In the genomic region with DNA sequence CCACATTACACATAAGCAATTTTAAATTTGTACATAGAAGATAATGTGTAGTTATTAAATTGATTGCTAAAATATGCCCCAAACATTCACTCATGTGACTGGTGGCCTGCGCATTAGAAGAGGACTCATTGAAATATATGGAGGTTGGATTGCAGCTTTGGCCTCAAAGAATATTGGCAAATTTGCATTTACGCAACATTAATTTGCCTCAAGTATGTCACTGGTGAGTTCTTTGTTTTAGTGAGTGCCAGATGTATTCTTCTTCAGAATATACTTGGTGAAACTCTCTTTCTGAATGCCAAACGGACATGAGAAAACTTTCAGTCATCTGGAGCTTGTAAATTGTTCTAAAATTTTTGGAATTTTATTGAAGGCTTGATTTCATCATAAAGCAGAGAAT, we compare ENCODE assay signal across 22 cellular contexts. TPM values are rescaled to one million over a fixed set of nuclear protein-coding genes. Genes with fewer than 3 reads are reported as not detected.
A peak's percentile ranks its signal among the peaks of the same experiment; 100 is the strongest.
DNase-seq lines count a peak whose midpoint lies in the region; ATAC-seq, FAIRE-seq and TF ChIP-seq lines count a peak whose summit lies in the region.
"Had no signal": no experiment of that assay in that cellular context is flagged by ENCODE, and none has a peak within 500 bp of the region (broad histone marks: within the 10 kb centered on the region; RNA-seq: fewer than 3 reads in every experiment).

No MANE protein-coding gene starts in this region.

- H3K9ac ChIP-seq in Karpas-422 (ENCODE audit: low read length), result no peak overlapping the region
- H3K9ac ChIP-seq in adipocyte (ENCODE audit: low read length), result no peak overlapping the region
- H3K9ac ChIP-seq in HepG2 (ENCODE audit: insufficient read depth, low read depth, low read length), result no peak overlapping the region

- H3K9me3 Mint-ChIP-seq in T-helper 2 cell treated with Interferon-gamma antibody and Interleukin-4, amounts not matched to agents 5 μg/mL and 100 μg/mL, for 36 hours, result no peaks in the 10 kb centered on the region

- no peak overlapping the region for H3K4me3 Mint-ChIP-seq in T-helper 2 cell treated with Interferon-gamma antibody and Interleukin-4, amounts not matched to agents 5 μg/mL and 100 μg/mL, for 36 hours
- H3K4me3 Mint-ChIP-seq: CD4-positive, alpha-beta memory T cell had no signal

- H3K9me2 ChIP-seq in Karpas-422 (replicated peaks; ENCODE audit: insufficient read depth, low read length), result no peaks in the 10 kb centered on the region

- no peaks in the 10 kb centered on the region for H3K36me3 Mint-ChIP-seq in T-helper 2 cell treated with Interferon-gamma antibody and Interleukin-4, amounts not matched to agents 5 μg/mL and 100 μg/mL, for 36 hours (ENCODE audit: low read depth)
- H3K36me3 Mint-ChIP-seq: CD4-positive, alpha-beta memory T cell had no signal

- no peaks in the 10 kb centered on the region for H3K4me1 Mint-ChIP-seq in T-helper 2 cell treated with Interferon-gamma antibody and Interleukin-4, amounts not matched to agents 5 μg/mL and 100 μg/mL, for 36 hours (ENCODE audit: low read depth)
- H3K4me1 Mint-ChIP-seq: CD4-positive, alpha-beta memory T cell had no signal

- no peak for TF ChIP-seq RAD21 in HepG2 (CRISPR knock-in tag; IDR thresholded peaks at IDR 0.05)

- CTCF ChIA-PET in HepG2 (lab: Yijun Ruan, JAX; ENCODE audit: low intra/inter-chr PET ratio, low total read pairs), result no interaction called here

- no peak for TF ChIP-seq CTCF in fibroblast of mammary gland (conservative IDR thresholded peaks at IDR 0.05; ENCODE audit: control insufficient read depth, insufficient read depth, low read depth, low read length)
- no peak for TF ChIP-seq CTCF in HepG2 (CRISPR knock-in tag; IDR thresholded peaks at IDR 0.05)

- no peak for TF ChIP-seq POLR2A in HepG2 (IDR thresholded peaks at IDR 0.05; ENCODE audit: insufficient read depth in 1 of 2, low read depth in 2 of 2, low read length in 2 of 2)

- no peak overlapping the region for H2AFZ ChIP-seq in Karpas-422 (ENCODE audit: low read length)
- no peak overlapping the region for H2AFZ ChIP-seq in HepG2 (ENCODE audit: low read length)

- peak; percentile 11 for DNase-seq in GM03348 (ENCODE audit: low spot score)
- DNase-seq in Karpas-422, result peak; percentile 12
- peak; percentile 27 for DNase-seq in adipocyte (ENCODE audit: low read depth)
- DNase-seq in fibroblast of mammary gland (ENCODE audit: low read depth), result peak; percentile 45
- DNase-seq in HepG2 (ENCODE audit: low spot score), result no peak
- no peak for DNase-seq in D341Med (ENCODE audit: low spot score)
- DNase-seq in T-helper 2 cell treated with Interferon-gamma antibody and Interleukin-4, amounts not matched to agents 5 μg/mL and 100 μg/mL, for 36 hours (ENCODE audit: low spot score), result no peak
- DNase-seq: 8988T; ACHN; C1 segment of cervical spinal cord; Calu3; CD4-positive, alpha-beta memory T cell; COR-L47; DMS153; DND-41; GOT3; HCEC 1CT had no signal

- WGBS in HepG2 (ENCODE audit: low lambda C conversion rate), result 46% methylated on average over 3 of the region's 3 CpGs

- H3K36me3 ChIP-seq in Karpas-422 (ENCODE audit: insufficient read depth, low read length) (no peaks in the 10 kb centered on the region), adipocyte (ENCODE audit: control insufficient read depth, insufficient read depth, low read length, severe bottlenecking) (no peaks in the 10 kb centered on the region), HepG2 (replicated peaks in 1 of 2; ENCODE audit: control insufficient read depth in 1 of 2, insufficient read depth in 2 of 2, low read length in 2 of 2) (no peaks in the 10 kb centered on the region)

- H3K9me3 ChIP-seq in Karpas-422 (ENCODE audit: low read length), result no peaks in the 10 kb centered on the region
- no peaks in the 10 kb centered on the region for H3K9me3 ChIP-seq in adipocyte (ENCODE audit: control insufficient read depth, low read length)
- no peaks in the 10 kb centered on the region for H3K9me3 ChIP-seq in HepG2 (ENCODE audit: low read length)
- H3K9me3 ChIP-seq: A549 had no signal

- no peak for FAIRE-seq in HepG2 (lab: Jason Lieb, UNC)
- FAIRE-seq: A549, G401.6, GM12878, GM19239, H54 had no signal

- TF ChIP-seq EP300 in HepG2 (IDR thresholded peaks at IDR 0.05; ENCODE audit: low read depth in 2 of 2, low read length in 2 of 2) (no peak), HepG2 (CRISPR knock-in tag; IDR thresholded peaks at IDR 0.05; ENCODE audit: borderline replicate concordance) (no peak)

- in situ Hi-C loops in HepG2 (cut with HindIII; ENCODE audit: extremely low pct_ligation_motif_present, low pct_unique_long_range_greater_than_20kb), result no loop called here

- POLR2A ChIA-PET in HepG2 (lab: Yijun Ruan, JAX), result no interaction called here

- H4K20me1 ChIP-seq in Karpas-422 (ENCODE audit: insufficient read depth, low read depth, low read length), result no peaks in the 10 kb centered on the region
- no peaks in the 10 kb centered on the region for H4K20me1 ChIP-seq in HepG2 (ENCODE audit: insufficient read depth, low read length)

- intact Hi-C loops in HepG2 (cut with micrococcal nuclease; ENCODE audit: unreplicated experiment), result no loop called here

- BruUV-seq in HepG2 (replicated peaks; lab: Mats Ljungman, UMichigan), result no TSS peak

- H3K4me2 ChIP-seq in Karpas-422 (ENCODE audit: low read depth, low read length, poor library complexity, severe bottlenecking) (no peak overlapping the region), HepG2 (ENCODE audit: low read depth, low read length) (no peak overlapping the region)
- H3K4me2 ChIP-seq: A549 had no signal

- H3K27ac ChIP-seq in Karpas-422 (ENCODE audit: low read length), result no peak overlapping the region
- no peak overlapping the region for H3K27ac ChIP-seq in HepG2 (ENCODE audit: extremely low read length, insufficient read depth, low read length)
- H3K27ac ChIP-seq: A549 had no signal

- H3K27me3 ChIP-seq in Karpas-422 (ENCODE audit: low read length), result no peaks in the 10 kb centered on the region
- peaks cover 6% of the 10 kb centered on the region for H3K27me3 ChIP-seq in adipocyte (replicated peaks; ENCODE audit: control insufficient read depth, insufficient read depth, low read length)
- 0 out of 5 replicates have a peak, but pooled peaks cover 0 to under 1% of the 10 kb centered on the region in 2 experiments for H3K27me3 ChIP-seq in HepG2 (ENCODE audit: control insufficient read depth in 1 of 2, insufficient read depth in 2 of 2, low read length in 2 of 2)

- ATAC-seq in HepG2, result no peak
- ATAC-seq: A549, GM12878 had no signal

- no peak overlapping the region for H3K27ac Mint-ChIP-seq in T-helper 2 cell treated with Interferon-gamma antibody and Interleukin-4, amounts not matched to agents 5 μg/mL and 100 μg/mL, for 36 hours
- H3K27ac Mint-ChIP-seq: CD4-positive, alpha-beta memory T cell had no signal

- H3K27me3 Mint-ChIP-seq in T-helper 2 cell treated with Interferon-gamma antibody and Interleukin-4, amounts not matched to agents 5 μg/mL and 100 μg/mL, for 36 hours (ENCODE audit: low read depth), result peaks cover 7% of the 10 kb centered on the region

- no peaks in the 10 kb centered on the region for H3K4me1 ChIP-seq in Karpas-422 (ENCODE audit: low read length)
- H3K4me1 ChIP-seq in adipocyte (ENCODE audit: control insufficient read depth, insufficient read depth, low read length), result no peaks in the 10 kb centered on the region
- H3K4me1 ChIP-seq in HepG2 (ENCODE audit: insufficient read depth, low read length), result no peaks in the 10 kb centered on the region
- H3K4me1 ChIP-seq: A549 had no signal

- H3K79me2 ChIP-seq in Karpas-422 (ENCODE audit: low read length) (no peaks in the 10 kb centered on the region), HepG2 (ENCODE audit: insufficient read depth, low read length) (no peaks in the 10 kb centered on the region)

- no peak overlapping the region for H3K4me3 ChIP-seq in Karpas-422 (ENCODE audit: low read length)
- no peak overlapping the region for H3K4me3 ChIP-seq in adipocyte (ENCODE audit: low read length)
- no peak overlapping the region for H3K4me3 ChIP-seq in fibroblast of mammary gland (ENCODE audit: control insufficient read depth, low read depth, low read length)
- H3K4me3 ChIP-seq in HepG2 (replicated peaks in 1 of 3; ENCODE audit: insufficient read depth in 1 of 3, low read depth in 2 of 3, low read length in 3 of 3), result no peak overlapping the region
- H3K4me3 ChIP-seq: A549, GM12878 had no signal

TF ChIP-seq in HepG2, 621 proteins besides CTCF, POLR2A, EP300 and RAD21 (continues in another document):
- TF ChIP-seq SNAPC2 (CRISPR knock-in tag; IDR thresholded peaks at IDR 0.05), result no peak
- TF ChIP-seq NFATC3 (CRISPR knock-in tag; IDR thresholded peaks at IDR 0.05), result no peak
- TF ChIP-seq NCOA1 (CRISPR knock-in tag; IDR thresholded peaks at IDR 0.05), result no peak

RNA-seq across cellular contexts. Expression of a gene that starts 5.9 kb away (rescaled TPM):
- 3.2 TPM in 1 of 2 replicates, not detected in the other for total RNA-seq in Karpas-422 (2014; rRNA removed; shearing (Covaris generic); ENCODE audit: low replicate concordance)
- not detected in 2 replicates for total RNA-seq in HepG2 (2016; rRNA removed; fragmentation: Illumina TruSeq; extraction: Trizol)
- total RNA-seq in HepG2 (2016; cell fraction: cytosol; rRNA removed; fragmentation: Illumina TruSeq; extraction: Trizol; ENCODE audit: low read depth), result not detected in 2 replicates
- total RNA-seq in HepG2 (2016; cell fraction: insoluble cytoplasmic fraction; rRNA removed; fragmentation: Illumina TruSeq; extraction: Trizol), result not detected in 2 replicates
- not detected in 2 replicates for total RNA-seq in HepG2 (2016; cell fraction: membrane; rRNA removed; fragmentation: Illumina TruSeq; extraction: Trizol)
- total RNA-seq in HepG2 (2016; cell fraction: nucleus; rRNA removed; fragmentation: Illumina TruSeq; extraction: Trizol), result not detected in 2 replicates
- not detected in 2 replicates for polyA plus RNA-seq in HepG2 (2011; rRNA removed)
- not detected in 2 replicates for polyA plus RNA-seq in HepG2 (2011; cell fraction: cytosol; rRNA removed)
- 0.07 TPM in 1 of 2 replicates, not detected in the other for polyA plus RNA-seq in HepG2 (2011; cell fraction: nucleus; rRNA removed)
- polyA plus RNA-seq in HepG2 (2012), result not detected in 2 replicates
- polyA plus RNA-seq in HepG2 (2016; cell fraction: cytosol; fragmentation: Illumina TruSeq; extraction: Trizol; ENCODE audit: low read depth), result not detected in 2 replicates
- polyA plus RNA-seq in HepG2 (2016; cell fraction: insoluble cytoplasmic fraction; fragmentation: Illumina TruSeq; extraction: Trizol; ENCODE audit: low read depth), result not detected in 2 replicates
- polyA plus RNA-seq in HepG2 (2016; cell fraction: membrane; fragmentation: Illumina TruSeq; extraction: Trizol; ENCODE audit: low read depth), result not detected in 2 replicates
- not detected in 2 replicates for polyA plus RNA-seq in HepG2 (2016; cell fraction: nucleus; fragmentation: Illumina TruSeq; extraction: Trizol; ENCODE audit: insufficient read depth, low read depth)
- 124 TPM in 1 of 2 replicates, not detected in the other for polyA minus RNA-seq in HepG2 (2011; rRNA and poly(A)+ RNA removed; ENCODE audit: low replicate concordance)
- polyA minus RNA-seq in HepG2 (2011; cell fraction: cytosol; rRNA and poly(A)+ RNA removed), result 1.6 TPM in 1 of 2 replicates, not detected in the other
- polyA minus RNA-seq in HepG2 (2011; cell fraction: nucleus; rRNA and poly(A)+ RNA removed), result 0.62 and 0.64 TPM in 2 replicates
- total RNA-seq: CD4-positive, alpha-beta memory T cell had no signal
- polyA plus RNA-seq: CD4-positive, alpha-beta memory T cell had no signal

Comparison
In these comparisons a context has a peak if more than half of its experiments do, and no peak if none do; other contexts are left out.
1. DNase-seq: peak in GM03348 (single experiment), Karpas-422 (single experiment), adipocyte (single experiment) and fibroblast of mammary gland (single experiment); none in HepG2 (single experiment), D341Med (single experiment) and T-helper 2 cell treated with Interferon-gamma antibody and Interleukin-4, amounts not matched to agents 5 μg/mL and 100 μg/mL, for 36 hours (single experiment).